Comparison of ENCODE assay signal across 8 cellular contexts in the genomic region with DNA sequence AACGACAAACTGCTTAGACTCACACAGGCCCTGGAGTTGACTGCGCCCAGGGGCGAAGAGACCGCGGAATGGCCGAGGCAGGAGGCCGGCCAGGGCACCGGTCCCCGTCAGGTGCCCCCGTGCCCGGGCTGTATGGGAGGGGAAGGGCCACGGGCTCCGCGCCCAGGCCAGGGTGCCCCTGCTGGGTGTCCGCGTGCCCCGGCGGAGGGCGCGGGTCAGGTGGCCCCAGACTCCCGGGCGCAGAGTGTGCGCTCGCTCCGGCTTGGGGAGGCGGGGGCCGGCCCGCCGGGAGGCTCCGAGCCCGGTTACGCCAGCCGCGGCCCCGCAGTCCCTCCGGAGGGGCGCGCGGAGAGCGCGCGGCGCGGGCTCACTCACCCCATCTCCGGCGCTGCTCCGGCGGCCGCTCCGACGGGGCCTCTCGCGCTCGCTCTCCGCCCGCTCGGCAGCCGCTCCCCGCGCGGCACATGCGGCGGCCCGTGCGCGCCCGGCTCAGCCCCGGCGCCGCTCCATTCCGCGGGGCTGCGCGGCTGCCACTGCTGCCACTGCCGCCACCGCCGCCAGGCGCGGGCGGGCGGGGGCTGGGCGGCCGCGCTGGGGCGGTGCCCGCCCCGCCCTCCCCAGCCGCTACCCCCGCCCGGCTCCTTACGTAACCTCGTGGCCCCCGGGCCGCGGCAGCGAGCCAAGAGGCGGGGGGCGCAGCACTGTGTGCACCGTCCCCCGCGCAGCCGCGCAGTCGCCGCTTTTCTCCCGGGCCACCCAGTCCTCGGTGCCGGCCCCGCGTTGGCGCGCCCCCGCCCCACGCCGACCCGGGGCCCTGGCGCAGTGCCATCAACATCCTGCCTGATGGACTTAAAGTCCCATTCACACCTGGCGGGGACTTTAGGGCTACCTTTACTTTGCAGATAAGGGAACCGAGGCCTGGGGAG. TPM values are rescaled to one million over a fixed set of nuclear protein-coding genes. Genes with fewer than 3 reads are reported as not detected.
A peak's percentile ranks its signal among the peaks of the same experiment; 100 is the strongest.
DNase-seq lines count a peak whose midpoint lies in the region; ATAC-seq and TF ChIP-seq lines count a peak whose summit lies in the region.

TSS of gene HOMER2 (minus strand) at position 565 of the 926 bp plus-strand sequence. CDS start at position 380, 185 bp downstream.

- H3K27me3 Mint-ChIP-seq in WTC11 (ENCODE audit: low read depth): peaks cover 15% of the 10 kb centered on the region

- CTCF ChIA-PET in WTC11 (lab: Charles Lee): no interaction called here

- H3K36me3 Mint-ChIP-seq in WTC11: no peaks in the 10 kb centered on the region

- POLR2A ChIA-PET in WTC11 (lab: Charles Lee): no interaction called here

- H3K9me3 Mint-ChIP-seq in WTC11: no peaks in the 10 kb centered on the region

- peak; percentile 73 for ATAC-seq in WTC11
- ATAC-seq in esophagus mucosa: peak; percentile 64

- peaks cover 20% of the 10 kb centered on the region for H3K27me3 ChIP-seq in HL-60 (ENCODE audit: insufficient read depth, poor library complexity, severe bottlenecking)

- peak within 1 kb of the TSS; percentile 24 for H3K4me3 ChIP-seq in HL-60 (replicated peaks; ENCODE audit: insufficient read depth, low read length)

- peak within 1 kb of the TSS; percentile 70 for H3K4me3 Mint-ChIP-seq in WTC11

- TF ChIP-seq CTCF in HL-60 (IDR thresholded peaks at IDR 0.05; ENCODE audit: insufficient read depth, low read length) (no peak), WTC11 (IDR thresholded peaks at IDR 0.05) (no peak)

- in situ Hi-C loops in Caki2 (cut with HindIII; ENCODE audit: low pct_unique_long_range_greater_than_20kb, low sequenced_read_pairs): no loop called here

- H3K27ac Mint-ChIP-seq in WTC11: no peak within 1 kb of the TSS

- H3K4me1 Mint-ChIP-seq in WTC11: no peaks in the 10 kb centered on the region

- H3K27ac ChIP-seq in HL-60 (replicated peaks): no peak within 1 kb of the TSS

- DNase-seq in Caki2 (ENCODE audit: low read depth): peak; percentile 25
- no peak for DNase-seq in HL-60 (ENCODE audit: low read depth in 1 of 2, low spot score in 1 of 2)
- peak; percentile 50 for DNase-seq in WTC11 (ENCODE audit: low spot score)
- peak; percentile 36 for DNase-seq in myocyte (ENCODE audit: low read depth)
- DNase-seq in NCI-H2107 (lab: John Stamatoyannopoulos, UW): no peak
- DNase-seq in NCI-H774 (lab: John Stamatoyannopoulos, UW): no peak
- DNase-seq in HPDE6-E6E7 (ENCODE audit: extremely low spot score): no peak

TF ChIP-seq in WTC11, 78 proteins besides CTCF, POLR2A, EP300 and RAD21:
- TF ChIP-seq ETV6 (CRISPR knock-in tag; IDR thresholded peaks at IDR 0.05): 0 out of 2 replicates have a peak, but pooled peaks have one; percentile 11
- no peak for TF ChIP-seq NR2C2 (CRISPR knock-in tag; IDR thresholded peaks at IDR 0.05)
- no peak for TF ChIP-seq MLX (CRISPR knock-in tag; IDR thresholded peaks at IDR 0.05)
- no peak for TF ChIP-seq IRF2 (CRISPR knock-in tag; IDR thresholded peaks at IDR 0.05; ENCODE audit: borderline replicate concordance, low read depth)

RNA-seq across cellular contexts. Expression of gene HOMER2, which starts in this region (rescaled TPM):
- 22.1 and 34.2 TPM in 2 replicates for total RNA-seq in Caki2 (2014; rRNA removed; shearing (Covaris generic); ENCODE audit: low replicate concordance)
- total RNA-seq in WTC11 (2021) (11.7 to 17.4 TPM (median 12.1 TPM) in 3 replicates), esophagus mucosa (26.3 TPM), myocyte (18.8 and 25.4 TPM in 2 replicates)
- 21.5 TPM for polyA plus RNA-seq in myocyte (2012)

Comparison
In these comparisons a context has a peak if more than half of its experiments do, and no peak if none do; other contexts are left out.
1. DNase-seq: peak in Caki2 (single experiment), WTC11 (single experiment) and myocyte (single experiment); none in HL-60 (0 of 2), NCI-H2107 (single experiment), NCI-H774 (single experiment) and HPDE6-E6E7 (single experiment).